In genomic region chr7:76202666-76203030, GRCh38 we compare ENCODE assay signal across 19 cellular contexts. TPM values are rescaled to one million over a fixed set of nuclear protein-coding genes. Genes with fewer than 3 reads are reported as not detected.
A peak's percentile ranks its signal among the peaks of the same experiment; 100 is the strongest.
DNase-seq lines count a peak whose midpoint lies in the region; ATAC-seq, FAIRE-seq and TF ChIP-seq lines count a peak whose summit lies in the region.
"Had no signal": no experiment of that assay in that cellular context is flagged by ENCODE, and none has a peak within 500 bp of the region (broad histone marks: within the 10 kb centered on the region; RNA-seq: fewer than 3 reads in every experiment).

No MANE protein-coding gene starts in this region.

- H3K9ac ChIP-seq in HUES6 (ENCODE audit: low read length) (no peak overlapping the region), astrocyte (ENCODE audit: low read length) (no peak overlapping the region), mesenchymal stem cell (ENCODE audit: low read length) (no peak overlapping the region)

- H3K18ac ChIP-seq in mesenchymal stem cell (ENCODE audit: low read depth in 1 of 2, low read length in 2 of 2): no peak overlapping the region

- no peaks in the 10 kb centered on the region for H4K20me1 ChIP-seq in astrocyte (ENCODE audit: insufficient read depth, low read length)

- no peaks in the 10 kb centered on the region for H3K4me1 Mint-ChIP-seq in astrocyte (ENCODE audit: low read depth, unreplicated experiment)
- H3K4me1 Mint-ChIP-seq: memory B cell had no signal

- no peaks in the 10 kb centered on the region for H3K36me3 ChIP-seq in HUES6 (ENCODE audit: control insufficient read depth, insufficient read depth, low read length)
- no peaks in the 10 kb centered on the region for H3K36me3 ChIP-seq in astrocyte (ENCODE audit: insufficient read depth, low read length)
- H3K36me3 ChIP-seq in mesenchymal stem cell (ENCODE audit: control insufficient read depth in 1 of 2, insufficient read depth in 2 of 2, low read depth in 1 of 2, low read length in 2 of 2): no peaks in the 10 kb centered on the region
- H3K36me3 ChIP-seq: thoracic aorta had no signal

- no peak overlapping the region for H2BK5ac ChIP-seq in mesenchymal stem cell (ENCODE audit: low read depth, low read length, poor library complexity, severe bottlenecking)

- no peak overlapping the region for H3K27ac Mint-ChIP-seq in astrocyte (ENCODE audit: unreplicated experiment)
- H3K27ac Mint-ChIP-seq: memory B cell; natural killer cell treated with Interleukin-12 subunit alpha and Interleukin-12 subunit beta and Interleukin-15 and Interleukin-18, amount 100 ng/mL, for 72 hours had no signal

- H3K14ac ChIP-seq in mesenchymal stem cell (ENCODE audit: low read length in 2 of 2): no peak overlapping the region

- DNase-seq in NCI-H1417 (lab: John Stamatoyannopoulos, UW) (peak in 2 of 3 experiments; percentile 27 to 49), NCI-H1417 treated with DMSO at 0.1 percent for 48 hours (lab: John Stamatoyannopoulos, UW) (no peak), astrocyte (ENCODE audit: low read depth) (no peak), occipital lobe (lab: John Stamatoyannopoulos, UW) (peak; percentile 24), mesenchymal stem cell (no peak)
- DNase-seq: activated CD4-positive, alpha-beta T cell treated with anti-CD3 and anti-CD28 coated beads, Interleukin-2, amount 50 U/mL, for 1 hour; cerebellar nuclear complex; DMS79; kidney; NCI-H2029 treated with DMSO at 0.1 percent for 48 hours; RPMI8226 had no signal

- H3K9me3 ChIP-seq in HUES6 (ENCODE audit: control insufficient read depth, insufficient read depth, low read depth, low read length) (no peaks in the 10 kb centered on the region), astrocyte (ENCODE audit: insufficient read depth, low read depth, low read length) (no peaks in the 10 kb centered on the region), mesenchymal stem cell (ENCODE audit: control insufficient read depth, low read length) (no peaks in the 10 kb centered on the region)
- H3K9me3 ChIP-seq: thoracic aorta had no signal

- H2AK5ac ChIP-seq in mesenchymal stem cell (ENCODE audit: low read length, severe bottlenecking): no peak overlapping the region

- no peak overlapping the region for H2BK12ac ChIP-seq in mesenchymal stem cell (ENCODE audit: low read length in 2 of 2)

- H3K23ac ChIP-seq in mesenchymal stem cell (ENCODE audit: low read length in 2 of 2): no peak overlapping the region

- no peak for TF ChIP-seq CTCF in astrocyte (IDR thresholded peaks at IDR 0.05; ENCODE audit: insufficient read depth, low read depth, low read length)

- FAIRE-seq in astrocyte (lab: Jason Lieb, UNC): no peak
- FAIRE-seq: kidney had no signal

- no peaks in the 10 kb centered on the region for H3K79me2 ChIP-seq in astrocyte (ENCODE audit: insufficient read depth, low read length)
- H3K79me2 ChIP-seq: hepatocyte had no signal

- H3K27me3 ChIP-seq in HUES6 (ENCODE audit: control insufficient read depth, insufficient read depth, low read length): peaks cover 19% of the 10 kb centered on the region
- no peaks in the 10 kb centered on the region for H3K27me3 ChIP-seq in astrocyte (ENCODE audit: insufficient read depth, low read length)
- H3K27me3 ChIP-seq in mesenchymal stem cell (ENCODE audit: control insufficient read depth in 1 of 2, insufficient read depth in 1 of 2, low read length in 2 of 2): peaks cover 30 to 48% of the 10 kb centered on the region in 2 experiments
- H3K27me3 ChIP-seq: hepatocyte had no signal

- peak overlapping the region; percentile 40 for H3K4me3 Mint-ChIP-seq in astrocyte (ENCODE audit: unreplicated experiment)
- H3K4me3 Mint-ChIP-seq: memory B cell; natural killer cell treated with Interleukin-12 subunit alpha and Interleukin-12 subunit beta and Interleukin-15 and Interleukin-18, amount 100 ng/mL, for 72 hours had no signal

- no peak overlapping the region for H3K4ac ChIP-seq in mesenchymal stem cell (ENCODE audit: low read depth in 1 of 2, low read length in 2 of 2)

- H4K91ac ChIP-seq in mesenchymal stem cell (ENCODE audit: low read length): no peak overlapping the region

- H2BK120ac ChIP-seq in mesenchymal stem cell (ENCODE audit: low read depth, low read length): no peak overlapping the region

- 64% methylated on average over 3 of the region's 8 CpGs for WGBS in mesenchymal stem cell

- H3K4me3 ChIP-seq in HUES6 (ENCODE audit: low read depth, low read length): peak overlapping the region; percentile 61; the same call in 1 of the 2 replicates
- no peak overlapping the region for H3K4me3 ChIP-seq in astrocyte (ENCODE audit: insufficient read depth, low read depth, low read length)
- no peak overlapping the region for H3K4me3 ChIP-seq in mesenchymal stem cell (ENCODE audit: insufficient read depth in 1 of 2, low read depth in 1 of 2, low read length in 2 of 2)
- H3K4me3 ChIP-seq: hepatocyte, thoracic aorta had no signal

- H2AFZ ChIP-seq in astrocyte (ENCODE audit: low read depth, low read length) (no peak overlapping the region), mesenchymal stem cell (ENCODE audit: low read depth, low read length) (no peak overlapping the region)
- H2AFZ ChIP-seq: hepatocyte had no signal

- peaks cover 32% of the 10 kb centered on the region for H3K27me3 Mint-ChIP-seq in astrocyte (ENCODE audit: low read depth, unreplicated experiment)

- no peaks in the 10 kb centered on the region for H3K79me1 ChIP-seq in mesenchymal stem cell (replicated peaks; ENCODE audit: low read length, poor library complexity, severe bottlenecking)

- no peak overlapping the region for H4K8ac ChIP-seq in mesenchymal stem cell (ENCODE audit: low read length)

- H3K27ac ChIP-seq in HUES6 (ENCODE audit: low read depth, low read length) (no peak overlapping the region), astrocyte (ENCODE audit: low read depth, low read length) (no peak overlapping the region), mesenchymal stem cell (ENCODE audit: low read length, poor library complexity, severe bottlenecking) (no peak overlapping the region)
- H3K27ac ChIP-seq: C4-2B, hepatocyte, thoracic aorta had no signal

- H3K36me3 Mint-ChIP-seq in astrocyte (ENCODE audit: low read depth, unreplicated experiment): no peaks in the 10 kb centered on the region
- H3K36me3 Mint-ChIP-seq: natural killer cell treated with Interleukin-12 subunit alpha and Interleukin-12 subunit beta and Interleukin-15 and Interleukin-18, amount 100 ng/mL, for 72 hours had no signal

- ATAC-seq in HG03442 (IDR thresholded peaks at IDR 0.05; ENCODE audit: unreplicated experiment) (no peak), GM18517 (IDR thresholded peaks at IDR 0.05; ENCODE audit: unreplicated experiment) (no peak)

- H3K4me1 ChIP-seq in HUES6 (ENCODE audit: control insufficient read depth, insufficient read depth, low read length) (peaks cover 15% of the 10 kb centered on the region), astrocyte (ENCODE audit: insufficient read depth, low read length) (no peaks in the 10 kb centered on the region), mesenchymal stem cell (ENCODE audit: control insufficient read depth, insufficient read depth, low read depth, low read length) (peaks cover 5% of the 10 kb centered on the region)

- H3K4me2 ChIP-seq in astrocyte (ENCODE audit: low read length): no peak overlapping the region
- H3K4me2 ChIP-seq in mesenchymal stem cell (ENCODE audit: low read length, poor library complexity, severe bottlenecking): no peak overlapping the region

- H3K9me3 Mint-ChIP-seq in astrocyte (ENCODE audit: unreplicated experiment): no peaks in the 10 kb centered on the region
- H3K9me3 Mint-ChIP-seq: memory B cell; natural killer cell treated with Interleukin-12 subunit alpha and Interleukin-12 subunit beta and Interleukin-15 and Interleukin-18, amount 100 ng/mL, for 72 hours had no signal

- H2BK15ac ChIP-seq in mesenchymal stem cell (ENCODE audit: low read depth, poor library complexity, severe bottlenecking): no peak overlapping the region

RNA-seq across cellular contexts. Expression of gene SRRM3, which starts 1.0 kb away (rescaled TPM):
- total RNA-seq in astrocyte (1.7 and 2.7 TPM in 2 replicates), occipital lobe (6.7 TPM)
- polyA plus RNA-seq in mesenchymal stem cell (2013, experiment 1 of 2): 4.0 TPM
- polyA plus RNA-seq in mesenchymal stem cell (2013, experiment 2 of 2): 4.1 TPM
- total RNA-seq: natural killer cell treated with Interleukin-12 subunit alpha and Interleukin-12 subunit beta and Interleukin-15 and Interleukin-18, amount 100 ng/mL, for 72 hours had no signal

Comparison
In these comparisons a context has a peak if more than half of its experiments do, and no peak if none do; other contexts are left out.
1. DNase-seq: peak in NCI-H1417 (2 of 3) and occipital lobe (single experiment); none in NCI-H1417 treated with DMSO at 0.1 percent for 48 hours (single experiment), astrocyte (single experiment) and mesenchymal stem cell (single experiment).